Comparison of ENCODE assay signal across 10 cellular contexts in genomic region chr9:34898846-34899245, GRCh38. TPM values are rescaled to one million over a fixed set of nuclear protein-coding genes. Genes with fewer than 3 reads are reported as not detected.
DNase-seq lines count a peak whose midpoint lies in the region; TF ChIP-seq lines count a peak whose summit lies in the region.
"Had no signal": no experiment of that assay in that cellular context is flagged by ENCODE, and none has a peak within 500 bp of the region (broad histone marks: within the 10 kb centered on the region; RNA-seq: fewer than 3 reads in every experiment).

No MANE protein-coding gene starts in this region.

- peaks cover 0 to 30% (median 2%) of the 10 kb centered on the region in 4 donors for H3K27me3 ChIP-seq in esophagus muscularis mucosa
- peaks cover 2% of the 10 kb centered on the region for H3K27me3 ChIP-seq in layer of hippocampus (ENCODE audit: control insufficient read depth, insufficient read depth, low read length)
- no peaks in the 10 kb centered on the region; the same call in none of the 2 replicates for H3K27me3 ChIP-seq in Caco-2 (replicated peaks; ENCODE audit: control insufficient read depth, insufficient read depth, low read length)

- H3K36me3 Mint-ChIP-seq in Caco-2 (ENCODE audit: insufficient read depth, unreplicated experiment) = no peaks in the 10 kb centered on the region
- H3K36me3 Mint-ChIP-seq: CD14-positive monocyte had no signal

- H3K4me1 Mint-ChIP-seq in Caco-2 (ENCODE audit: low read depth, unreplicated experiment) = no peaks in the 10 kb centered on the region
- H3K4me1 Mint-ChIP-seq: CD14-positive monocyte had no signal

- no peaks in the 10 kb centered on the region for H3K9me3 ChIP-seq in esophagus muscularis mucosa
- no peaks in the 10 kb centered on the region for H3K9me3 ChIP-seq in Caco-2

- H3K27ac ChIP-seq in esophagus muscularis mucosa (replicated peaks in 1 of 4) = no peak overlapping the region
- peak overlapping the region; percentile 62 for H3K27ac ChIP-seq in layer of hippocampus (ENCODE audit: low read depth, low read length)
- H3K27ac ChIP-seq in substantia nigra (ENCODE audit: low read depth, low read length, poor library complexity, severe bottlenecking) = peak overlapping the region; percentile 41
- H3K27ac ChIP-seq: KMS-11 had no signal

- H3K9me3 Mint-ChIP-seq in Caco-2 (ENCODE audit: unreplicated experiment) = no peaks in the 10 kb centered on the region
- H3K9me3 Mint-ChIP-seq: CD14-positive monocyte had no signal

- H3K36me3 ChIP-seq in esophagus muscularis mucosa (no peaks in the 10 kb centered on the region), Caco-2 (ENCODE audit: control insufficient read depth, insufficient read depth, low read length) (no peaks in the 10 kb centered on the region)

- WGBS in esophagus muscularis mucosa = 65% methylated on average over 8 of the region's 8 CpGs

- no peak for TF ChIP-seq EP300 in esophagus muscularis mucosa (IDR thresholded peaks at IDR 0.05)

- H3K4me3 Mint-ChIP-seq in Caco-2 (ENCODE audit: unreplicated experiment) = no peak overlapping the region
- H3K4me3 Mint-ChIP-seq: CD14-positive monocyte had no signal

- no TSS peak for BruUV-seq in Caco-2 (replicated peaks; lab: Mats Ljungman, UMichigan)

- H3K4me3 ChIP-seq in esophagus muscularis mucosa = no peak overlapping the region
- H3K4me3 ChIP-seq in Caco-2 (ENCODE audit: low read depth, low read length) = no peak overlapping the region

- H3K4me1 ChIP-seq in esophagus muscularis mucosa = no peaks in the 10 kb centered on the region
- no peaks in the 10 kb centered on the region for H3K4me1 ChIP-seq in Caco-2

- POLR2A ChIA-PET in Caco-2 (lab: Charles Lee) = no interaction called here

- no peak overlapping the region for H3K27ac Mint-ChIP-seq in Caco-2 (ENCODE audit: unreplicated experiment)
- H3K27ac Mint-ChIP-seq: CD14-positive monocyte had no signal

- CTCF ChIA-PET in Caco-2 (lab: Charles Lee) = interaction anchor here (0.6 to 3.0 kb wide), 22 partner anchors 9 to 579 kb away, joined by 3 to 91 read pairs (median 6); partner anchors contain the start of genes DNAJB5, FANCG and VCP

- peak; percentile 29 for DNase-seq in RPMI7951 (ENCODE audit: low read depth)
- peak; percentile 47 for DNase-seq in esophagus muscularis mucosa (ENCODE audit: extremely low spot score)
- DNase-seq in substantia nigra (lab: John Stamatoyannopoulos, UW) = peak in 43 of 49 donors; percentile 8 to 81 (median 45)
- no peak for DNase-seq in activated effector memory CD4-positive, alpha-beta T cell treated with anti-CD3 and anti-CD28 coated beads, Interleukin-2, amount 50 U/mL, for 16 hours
- no peak for DNase-seq in Caco-2
- no peak for DNase-seq in NCI-H1694 treated with DMSO at 0.1 percent for 48 hours (lab: John Stamatoyannopoulos, UW)

- TF ChIP-seq POLR2A in esophagus muscularis mucosa (IDR thresholded peaks at IDR 0.05; ENCODE audit: low read depth) = no peak

- TF ChIP-seq CTCF in esophagus muscularis mucosa (IDR thresholded peaks at IDR 0.05) (no peak), Caco-2 (IDR thresholded peaks at IDR 0.05; ENCODE audit: insufficient read depth in 1 of 2, low read depth in 1 of 2, low read length in 1 of 2, severe bottlenecking in 1 of 2, unreplicated experiment in 1 of 2) (no peak)

- intact Hi-C loops in esophagus muscularis mucosa (cut with DNase I) = loop anchor here (10.0 kb wide), 1 partner anchor 576 kb away; no protein-coding TSS in a partner anchor
- intact Hi-C loops in Caco-2 (cut with micrococcal nuclease; ENCODE audit: unreplicated experiment) = loop anchor here (1.0 to 2.0 kb wide), 5 partner anchors 59 to 578 kb away; partner anchors contain the start of gene PHF24

- peaks cover 15% of the 10 kb centered on the region for H3K27me3 Mint-ChIP-seq in Caco-2 (ENCODE audit: insufficient read depth, unreplicated experiment)

RNA-seq across cellular contexts. Expression of gene PHF24, which starts 59.2 kb away (rescaled TPM):
- not detected in 2 replicates for total RNA-seq in RPMI7951 (2014; rRNA removed; shearing (Covaris generic))
- total RNA-seq in esophagus muscularis mucosa (under 1 TPM; under 0.01 to 0.99 (median 0.76) TPM), Caco-2 (2022) (0.12 TPM in 1 of 2 replicates, not detected in the other)
- total RNA-seq: M059J had no signal

Comparison
In these comparisons a context has a peak if more than half of its experiments do, and no peak if none do; other contexts are left out.
1. DNase-seq: peak in RPMI7951 (single experiment), esophagus muscularis mucosa (single experiment) and substantia nigra (43 of 49); none in activated effector memory CD4-positive, alpha-beta T cell treated with anti-CD3 and anti-CD28 coated beads, Interleukin-2, amount 50 U/mL, for 16 hours (single experiment), Caco-2 (0 of 2) and NCI-H1694 treated with DMSO at 0.1 percent for 48 hours (single experiment).
2. H3K27ac ChIP-seq: peak in layer of hippocampus (single experiment) and substantia nigra (single experiment); none in esophagus muscularis mucosa (0 of 4).